1 cellular context compared by ENCODE assay signal in the genomic region with DNA sequence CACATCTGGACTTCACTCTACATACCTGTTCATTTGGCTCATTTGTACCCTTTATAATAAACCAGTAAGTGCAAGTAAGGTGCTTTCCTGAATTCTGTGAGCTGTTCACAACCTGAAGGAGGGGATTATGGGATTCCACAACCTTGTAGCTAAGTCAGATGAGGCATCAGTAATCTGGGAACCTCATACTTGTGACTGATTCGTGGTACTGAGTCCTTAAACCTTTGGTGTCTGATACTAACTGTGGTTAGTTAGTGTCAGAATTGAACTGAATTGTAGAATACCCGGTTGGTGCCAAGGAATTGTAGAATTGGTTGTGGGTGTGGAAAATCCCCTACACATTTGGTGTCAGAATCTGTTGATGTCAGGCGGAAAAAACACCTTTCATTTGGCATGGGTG.
TF ChIP-seq lines count a peak whose summit lies in the region.

No MANE protein-coding gene starts in this region.

TF ChIP-seq in IMR-90, 13 proteins besides CTCF, POLR2A, EP300 and RAD21:
- no peak for TF ChIP-seq SMC3 (IDR thresholded peaks at IDR 0.05; ENCODE audit: low read depth, low read length)
- TF ChIP-seq BHLHE40 (IDR thresholded peaks at IDR 0.05; ENCODE audit: low read depth, low read length): no peak
- no peak for TF ChIP-seq CEBPB (IDR thresholded peaks at IDR 0.05; ENCODE audit: low read depth, low read length)
- TF ChIP-seq MAZ (IDR thresholded peaks at IDR 0.05; ENCODE audit: borderline replicate concordance, low read depth, low read length): no peak
- no peak for TF ChIP-seq NFE2L2 (IDR thresholded peaks at IDR 0.05; ENCODE audit: low read depth, low read length)
- TF ChIP-seq ELK1 (IDR thresholded peaks at IDR 0.05; ENCODE audit: borderline replicate concordance, low read depth, low read length): no peak
- TF ChIP-seq CHD1 (IDR thresholded peaks at IDR 0.05; ENCODE audit: low read depth, low read length): no peak
- no peak for TF ChIP-seq FOS (IDR thresholded peaks at IDR 0.05; ENCODE audit: low read depth, low read length)
- no peak for TF ChIP-seq MXI1 (IDR thresholded peaks at IDR 0.05; ENCODE audit: borderline replicate concordance, low read depth, low read length)
- TF ChIP-seq RCOR1 (IDR thresholded peaks at IDR 0.05; ENCODE audit: insufficient replicate concordance, low read length): no peak
- no peak for TF ChIP-seq RFX5 (IDR thresholded peaks at IDR 0.05; ENCODE audit: low read depth, low read length)
- TF ChIP-seq, protein P1, sequence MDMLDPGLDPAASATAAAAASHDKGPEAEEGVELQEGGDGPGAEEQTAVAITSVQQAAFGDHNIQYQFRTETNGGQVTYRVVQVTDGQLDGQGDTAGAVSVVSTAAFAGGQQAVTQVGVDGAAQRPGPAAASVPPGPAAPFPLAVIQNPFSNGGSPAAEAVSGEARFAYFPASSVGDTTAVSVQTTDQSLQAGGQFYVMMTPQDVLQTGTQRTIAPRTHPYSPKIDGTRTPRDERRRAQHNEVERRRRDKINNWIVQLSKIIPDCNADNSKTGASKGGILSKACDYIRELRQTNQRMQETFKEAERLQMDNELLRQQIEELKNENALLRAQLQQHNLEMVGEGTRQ (IDR thresholded peaks at IDR 0.05; ENCODE audit: low read depth, low read length): no peak
- no peak for TF ChIP-seq MAFK (IDR thresholded peaks at IDR 0.05; ENCODE audit: low read depth, low read length)
